In the genomic region with DNA sequence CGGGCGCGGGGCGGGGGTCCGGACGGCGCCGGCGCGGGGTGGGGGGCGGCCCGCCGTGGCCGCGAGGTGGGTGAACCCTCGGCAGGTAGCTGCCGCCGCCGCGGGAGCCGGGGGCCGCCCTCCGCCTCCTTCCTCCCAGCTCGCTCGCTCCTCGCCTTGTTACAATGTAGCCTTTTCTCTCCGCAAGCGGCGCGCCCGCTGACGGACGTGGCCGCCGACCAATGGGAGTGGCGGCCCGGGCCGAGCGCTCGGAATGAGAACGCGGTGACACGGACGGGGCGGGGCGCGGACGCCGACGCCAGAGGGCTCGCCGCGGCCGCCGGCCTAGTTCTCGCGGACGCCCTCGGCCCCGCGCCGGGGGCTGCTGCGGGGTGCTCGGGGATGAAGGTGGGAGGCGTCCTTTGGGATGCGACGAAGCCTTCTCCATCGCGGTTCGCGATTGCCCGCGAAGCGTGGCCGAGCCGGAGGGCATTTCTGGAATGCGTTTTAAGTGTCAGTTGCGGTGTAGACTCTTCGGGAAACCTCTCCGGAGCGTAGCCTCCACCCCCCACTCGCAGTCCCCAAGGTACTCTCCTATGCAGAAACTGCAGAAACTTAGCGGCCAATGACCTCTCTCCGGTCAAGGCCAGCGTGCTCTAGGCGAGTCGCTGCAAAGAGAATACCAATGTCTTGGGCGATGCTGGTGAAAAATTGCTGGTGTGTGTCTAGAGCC, we compare ENCODE assay signal across 8 cellular contexts. TPM values are rescaled to one million over a fixed set of nuclear protein-coding genes. Genes with fewer than 3 reads are reported as not detected.
DNase-seq lines count a peak whose midpoint lies in the region; ATAC-seq and FAIRE-seq lines count a peak whose summit lies in the region.

No MANE protein-coding gene starts in this region.

- peaks cover 2% of the 10 kb centered on the region for H3K9me3 Mint-ChIP-seq in activated CD8-positive, alpha-beta memory T cell treated with anti-CD3 and anti-CD28 coated beads, Interleukin-2, amount 10 ng/mL, durations not matched to agents 7 days and 5 days (ENCODE audit: low read depth)
- H3K9me3 Mint-ChIP-seq in effector memory CD8-positive, alpha-beta T cell: no peaks in the 10 kb centered on the region
- no peaks in the 10 kb centered on the region for H3K9me3 Mint-ChIP-seq in memory B cell

- H3K27ac Mint-ChIP-seq in activated CD8-positive, alpha-beta memory T cell treated with anti-CD3 and anti-CD28 coated beads, Interleukin-2, amount 10 ng/mL, durations not matched to agents 7 days and 5 days: peak overlapping the region; percentile 62
- peak overlapping the region; percentile 81 to 93 for H3K27ac Mint-ChIP-seq in effector memory CD8-positive, alpha-beta T cell
- peak overlapping the region; percentile 85 for H3K27ac Mint-ChIP-seq in memory B cell

- peak; percentile 91 for FAIRE-seq in HTR-8/SVneo (lab: Jason Lieb, UNC)

- peaks cover 40% of the 10 kb centered on the region for H3K27me3 Mint-ChIP-seq in activated CD8-positive, alpha-beta memory T cell treated with anti-CD3 and anti-CD28 coated beads, Interleukin-2, amount 10 ng/mL, durations not matched to agents 7 days and 5 days
- H3K27me3 Mint-ChIP-seq in effector memory CD8-positive, alpha-beta T cell: no peaks in the 10 kb centered on the region
- peaks cover 4% of the 10 kb centered on the region for H3K27me3 Mint-ChIP-seq in memory B cell

- peaks cover 15% of the 10 kb centered on the region for H3K4me1 Mint-ChIP-seq in activated CD8-positive, alpha-beta memory T cell treated with anti-CD3 and anti-CD28 coated beads, Interleukin-2, amount 10 ng/mL, durations not matched to agents 7 days and 5 days
- peaks cover 34 to 36% of the 10 kb centered on the region in 2 donors for H3K4me1 Mint-ChIP-seq in effector memory CD8-positive, alpha-beta T cell (ENCODE audit: low read depth in 2 of 2)
- H3K4me1 Mint-ChIP-seq in memory B cell: peaks cover 27% of the 10 kb centered on the region

- no peaks in the 10 kb centered on the region for H3K36me3 Mint-ChIP-seq in activated CD8-positive, alpha-beta memory T cell treated with anti-CD3 and anti-CD28 coated beads, Interleukin-2, amount 10 ng/mL, durations not matched to agents 7 days and 5 days
- peaks cover 12% of the 10 kb centered on the region for H3K36me3 Mint-ChIP-seq in effector memory CD8-positive, alpha-beta T cell (ENCODE audit: insufficient read depth)
- peaks cover 6% of the 10 kb centered on the region for H3K36me3 Mint-ChIP-seq in memory B cell

- peak; percentile 92 for DNase-seq in COR-L47 (lab: John Stamatoyannopoulos, UW)
- peak; percentile 97 for DNase-seq in HTR-8/SVneo (ENCODE audit: insufficient read length, low spot score)
- DNase-seq in NOMO-1 treated with DMSO at 0.1 percent for 48 hours (lab: John Stamatoyannopoulos, UW; ENCODE audit: unreplicated experiment): peak; percentile 90
- DNase-seq in activated CD8-positive, alpha-beta memory T cell treated with anti-CD3 and anti-CD28 coated beads, Interleukin-2, amount 10 ng/mL, durations not matched to agents 7 days and 5 days: peak; percentile 94
- DNase-seq in effector memory CD8-positive, alpha-beta T cell: peak; percentile 88 to 89 (median 88)
- DNase-seq in memory B cell (ENCODE audit: low spot score in 2 of 2): peak; percentile 90 to 91
- DNase-seq in stimulated activated CD4-positive, alpha-beta T cell treated with anti-CD3 and anti-CD28 coated beads, TNF-alpha, amount 100 ng/mL, for 48 hours (ENCODE audit: low read depth in 3 of 3): peak; percentile 81 to 88 (median 88)

- H3K4me3 Mint-ChIP-seq in activated CD8-positive, alpha-beta memory T cell treated with anti-CD3 and anti-CD28 coated beads, Interleukin-2, amount 10 ng/mL, durations not matched to agents 7 days and 5 days: peak overlapping the region; percentile 66
- peak overlapping the region; percentile 92 to 96 for H3K4me3 Mint-ChIP-seq in effector memory CD8-positive, alpha-beta T cell
- H3K4me3 Mint-ChIP-seq in memory B cell: peak overlapping the region; percentile 92

- CTCF ChIA-PET in activated CD8-positive, alpha-beta memory T cell treated with anti-CD3 and anti-CD28 coated beads, Interleukin-2, amount 10 ng/mL, durations not matched to agents 7 days and 5 days (lab: Charles Lee): interaction anchor here (1.0 kb wide), 1 partner anchor 38 kb away, joined by 4 read pairs; no protein-coding TSS in a partner anchor

- ATAC-seq in GM21390 (IDR thresholded peaks at IDR 0.05; ENCODE audit: unreplicated experiment) (peak; percentile 99), memory B cell (ENCODE audit: low read depth) (peak; percentile 96)
- peak; percentile 99 for ATAC-seq in activated CD8-positive, alpha-beta memory T cell treated with anti-CD3 and anti-CD28 coated beads, Interleukin-2, amount 10 ng/mL, durations not matched to agents 7 days and 5 days
- peak; percentile 96 for ATAC-seq in effector memory CD8-positive, alpha-beta T cell (replicated peaks)

RNA-seq across cellular contexts. Expression of a gene that starts 0.7 kb away (rescaled TPM):
- total RNA-seq in activated CD8-positive, alpha-beta memory T cell treated with anti-CD3 and anti-CD28 coated beads, Interleukin-2, amount 10 ng/mL, durations not matched to agents 7 days and 5 days: 1 to 10 TPM; 2.5 to 4.6 TPM

Comparison
In these comparisons a context has a peak if more than half of its experiments do, and no peak if none do; other contexts are left out.
1. Peak in every context shown above with its lines: DNase-seq and ATAC-seq.